In the genomic region with DNA sequence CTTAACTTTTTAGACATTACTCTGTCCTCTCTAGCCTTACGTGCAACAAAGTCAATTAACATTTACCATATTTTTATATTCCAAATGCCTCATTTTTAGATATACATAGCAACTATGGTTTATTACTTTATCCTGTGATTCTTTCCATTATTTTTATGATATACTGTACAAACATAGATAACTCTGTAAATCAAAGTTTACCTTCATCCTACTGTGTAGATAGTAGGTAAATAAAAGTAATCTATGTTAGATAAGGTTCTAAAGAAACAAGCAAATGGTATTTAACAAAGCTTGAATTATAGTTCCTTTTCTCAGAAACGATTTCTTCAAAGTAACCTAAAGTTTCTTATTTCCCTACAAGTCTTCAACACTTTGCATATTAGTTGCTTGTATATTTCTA, we compare ENCODE assay signal across 11 cellular contexts.
"Had no signal": no experiment of that assay in that cellular context is flagged by ENCODE, and none has a peak within 500 bp of the region (broad histone marks: within the 10 kb centered on the region; RNA-seq: fewer than 3 reads in every experiment).

No MANE protein-coding gene starts in this region.

- H3K27ac Mint-ChIP-seq: GM23338, H9, HFFc6 had no signal

- H3K4me1 ChIP-seq: HAP-1 had no signal

- ATAC-seq: GM23338, HCT116 had no signal

- DNase-seq: GM23248, GOT3, H7, H9, HCEC 1CT, HFFc6 had no signal

- FAIRE-seq: H1, H54 had no signal

- H3K9me3 ChIP-seq: HAP-1 had no signal

- H2AFZ ChIP-seq: GM23248, GM23338 had no signal

- H3K4me3 Mint-ChIP-seq: GM23338, H9, HFFc6 had no signal

- H3K4me3 ChIP-seq: GM23248, GM23338, HAP-1 had no signal

- H3K27ac ChIP-seq: GM23248 had no signal

- H3K4me1 Mint-ChIP-seq: GM23338, H9 had no signal

- H3K9me3 Mint-ChIP-seq: GM23338, H9, HFFc6 had no signal

- H3K36me3 ChIP-seq: HAP-1 had no signal

- H3K9ac ChIP-seq: GM23248 had no signal

- H3K4me2 ChIP-seq: GM23338 had no signal
